In the genomic region with DNA sequence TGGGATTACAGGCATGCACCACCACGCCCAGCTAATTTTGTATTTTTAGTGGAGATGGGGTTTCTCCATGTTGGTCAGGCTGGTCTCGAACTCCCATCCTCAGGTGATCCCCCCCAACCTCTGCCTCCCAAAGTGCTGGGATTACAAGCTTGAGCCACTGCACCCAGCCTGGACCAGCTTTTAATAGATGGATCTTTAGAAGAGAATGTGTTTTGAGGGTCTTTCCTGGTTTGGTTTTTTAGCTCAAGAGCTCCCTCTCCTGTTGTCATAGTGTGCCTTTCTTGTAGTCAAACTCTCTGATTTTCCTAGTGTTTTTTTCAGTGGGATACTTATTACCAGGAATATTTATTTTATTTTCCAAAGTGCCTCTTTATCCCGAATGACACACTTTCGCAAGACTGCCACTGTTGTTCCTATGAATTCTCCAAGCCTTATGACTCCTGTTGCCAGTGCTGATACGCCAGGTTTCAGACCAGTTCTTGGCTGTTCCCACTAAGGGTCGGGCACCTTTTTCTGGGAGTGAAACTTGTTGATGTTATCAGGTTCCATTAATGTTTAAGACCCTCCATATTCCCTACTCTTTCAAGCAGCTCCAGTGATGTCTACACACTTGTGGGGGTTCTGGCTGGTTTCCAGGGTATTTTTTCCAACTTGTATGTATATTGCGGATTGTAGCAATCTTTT, we compare ENCODE assay signal across 8 cellular contexts. TPM values are rescaled to one million over a fixed set of nuclear protein-coding genes. Genes with fewer than 3 reads are reported as not detected.
DNase-seq lines count a peak whose midpoint lies in the region; ATAC-seq and TF ChIP-seq lines count a peak whose summit lies in the region.

No MANE protein-coding gene starts in this region.

- POLR2A ChIA-PET in RWPE1 (lab: Yijun Ruan, JAX; ENCODE audit: low non-redundant PET) = no interaction called here

- H3K9me3 ChIP-seq in gastrocnemius medialis = no peaks in the 10 kb centered on the region

- no peak overlapping the region for H3K27ac Mint-ChIP-seq in activated naive CD4-positive, alpha-beta T cell treated with anti-CD3 and anti-CD28 coated beads, Interleukin-2, amount 50 U/mL, for 72 hours

- TF ChIP-seq CTCF in RWPE1 (conservative IDR thresholded peaks at IDR 0.05; ENCODE audit: low read depth) (peak; percentile 62), fibroblast of villous mesenchyme (IDR thresholded peaks at IDR 0.05; ENCODE audit: insufficient read depth, low read depth, low read length) (peak; percentile 69), gastrocnemius medialis (IDR thresholded peaks at IDR 0.05 in 4 of 5, conservative IDR thresholded peaks at IDR 0.05 in 1 of 5) (peak; percentile 25 to 57 (median 43))

- no peak for TF ChIP-seq POLR2A in gastrocnemius medialis (IDR thresholded peaks at IDR 0.05)

- ATAC-seq in gastrocnemius medialis (no peak), HG03342 (IDR thresholded peaks at IDR 0.05; ENCODE audit: unreplicated experiment) (no peak)
- no peak for ATAC-seq in activated naive CD4-positive, alpha-beta T cell treated with anti-CD3 and anti-CD28 coated beads, Interleukin-2, amount 50 U/mL, for 72 hours

- no peaks in the 10 kb centered on the region for H3K9me3 Mint-ChIP-seq in activated naive CD4-positive, alpha-beta T cell treated with anti-CD3 and anti-CD28 coated beads, Interleukin-2, amount 50 U/mL, for 72 hours

- intact Hi-C loops in gastrocnemius medialis (cut with DNase I; ENCODE audit: low total_unique reads) = loop anchor here (5.0 to 10.0 kb wide), 3 partner anchors 92 to 230 kb away; partner anchors contain the start of gene SMARCD1

- H3K36me3 ChIP-seq in gastrocnemius medialis = no peaks in the 10 kb centered on the region

- H3K4me3 ChIP-seq in fibroblast of villous mesenchyme (ENCODE audit: low read depth, low read length) = no peak overlapping the region
- H3K4me3 ChIP-seq in gastrocnemius medialis = no peak overlapping the region

- no peaks in the 10 kb centered on the region for H3K36me3 Mint-ChIP-seq in activated naive CD4-positive, alpha-beta T cell treated with anti-CD3 and anti-CD28 coated beads, Interleukin-2, amount 50 U/mL, for 72 hours

- H3K4me1 ChIP-seq in gastrocnemius medialis = peaks cover 0 to 12% of the 10 kb centered on the region in 2 donors

- H3K27ac ChIP-seq in RWPE1 (peak overlapping the region; percentile 47), gastrocnemius medialis (no peak overlapping the region)

- CTCF ChIA-PET in RWPE1 (lab: Yijun Ruan, JAX) = interaction anchor here (0.7 to 1.0 kb wide), 9 partner anchors 9 to 230 kb away, joined by 3 to 5 read pairs (median 3); partner anchors contain the start of genes COX14 and SMARCD1

- DNase-seq in Caki2 (ENCODE audit: low read depth) = peak; percentile 61
- peak; percentile 41 for DNase-seq in HS-5 (ENCODE audit: low read depth)
- peak; percentile 55 for DNase-seq in RWPE1 (ENCODE audit: low spot score)
- peak; percentile 78 for DNase-seq in fibroblast of villous mesenchyme (ENCODE audit: low read depth)
- DNase-seq in gastrocnemius medialis = no peak
- DNase-seq in stimulated activated CD4-positive, alpha-beta T cell treated with anti-CD3 and anti-CD28 coated beads, Interleukin-12 subunit alpha, Interleukin-12 subunit beta, amount 100 ng/mL, for 4 hours = no peak
- no peak for DNase-seq in activated naive CD4-positive, alpha-beta T cell treated with anti-CD3 and anti-CD28 coated beads, Interleukin-2, amount 50 U/mL, for 72 hours (ENCODE audit: low spot score in 2 of 2)

- H3K27me3 ChIP-seq in gastrocnemius medialis = no peaks in the 10 kb centered on the region

- in situ Hi-C loops in Caki2 (cut with HindIII; ENCODE audit: low pct_unique_long_range_greater_than_20kb, low sequenced_read_pairs) (no loop called here), gastrocnemius medialis (cut with MboI; ENCODE audit: low sequenced_read_pairs in 4 of 4) (loop anchor here in 3 of 4 donors (10.0 to 25.0 kb wide), 2 partner anchors 227 to 240 kb away; partner anchors contain the start of gene SMARCD1 (in 2 of the 3))

RNA-seq across cellular contexts. Expression of gene LIMA1, which starts 31.5 kb away (rescaled TPM):
- total RNA-seq in Caki2 (2014; rRNA removed; shearing (Covaris generic); ENCODE audit: low replicate concordance) = 22.0 and 25.7 TPM in 2 replicates
- total RNA-seq in fibroblast of villous mesenchyme (188 and 377 TPM in 2 replicates), gastrocnemius medialis (10 to 100 TPM in 1 of 4 donors, 1 to 10 TPM in 3; 7.4 to 24.5 (median 8.8) TPM)
- 10 to 100 TPM; 36.2 to 45.6 TPM for total RNA-seq in activated naive CD4-positive, alpha-beta T cell treated with anti-CD3 and anti-CD28 coated beads, Interleukin-2, amount 50 U/mL, for 72 hours

Comparison
In these comparisons a context has a peak if more than half of its experiments do, and no peak if none do; other contexts are left out.
1. DNase-seq: peak in Caki2 (single experiment), HS-5 (single experiment), RWPE1 (single experiment) and fibroblast of villous mesenchyme (single experiment); none in gastrocnemius medialis (0 of 2), stimulated activated CD4-positive, alpha-beta T cell treated with anti-CD3 and anti-CD28 coated beads, Interleukin-12 subunit alpha, Interleukin-12 subunit beta, amount 100 ng/mL, for 4 hours (single experiment) and activated naive CD4-positive, alpha-beta T cell treated with anti-CD3 and anti-CD28 coated beads, Interleukin-2, amount 50 U/mL, for 72 hours (0 of 2).
2. Peak in every context shown above with its lines, with median percentiles within 50 percentile points of each other: CTCF ChIP-seq.